Comparison of ENCODE assay signal across 8 cellular contexts in genomic region chr9:134443169-134444039, GRCh38.
A peak's percentile ranks its signal among the peaks of the same experiment; 100 is the strongest.
DNase-seq lines count a peak whose midpoint lies in the region; ATAC-seq and TF ChIP-seq lines count a peak whose summit lies in the region.

No MANE protein-coding gene starts in this region.

- TF ChIP-seq CTCF in LNCaP clone FGC (IDR thresholded peaks at IDR 0.05; ENCODE audit: control insufficient read depth, extremely low read depth, insufficient read depth) = peak; percentile 98
- peak; percentile 92 for TF ChIP-seq CTCF in fibroblast of villous mesenchyme (IDR thresholded peaks at IDR 0.05; ENCODE audit: insufficient read depth, low read depth, low read length)

- H3K27ac ChIP-seq in substantia nigra (ENCODE audit: low read depth, low read length, poor library complexity, severe bottlenecking) = no peak overlapping the region

- no peak overlapping the region for H3K4me3 ChIP-seq in LNCaP clone FGC (ENCODE audit: low read depth, low read length)
- no peak overlapping the region for H3K4me3 ChIP-seq in fibroblast of villous mesenchyme (ENCODE audit: low read depth, low read length)

- ATAC-seq in GM21526 (IDR thresholded peaks at IDR 0.05; ENCODE audit: low FRiP score, unreplicated experiment) = peak; percentile 76

- DNase-seq in COR-L47 (lab: John Stamatoyannopoulos, UW) = peak; percentile 84
- DNase-seq in LNCaP clone FGC (ENCODE audit: low read depth) = peak; percentile 62
- DNase-seq in SIG-M5 treated with dmso at 0.1 percent for 504 hours (lab: John Stamatoyannopoulos, UW; ENCODE audit: unreplicated experiment) = peak; percentile 89
- peak; percentile 94 for DNase-seq in activated effector memory CD4-positive, alpha-beta T cell treated with anti-CD3 and anti-CD28 coated beads, Interleukin-2, amount 50 U/mL, for 16 hours
- DNase-seq in fibroblast of villous mesenchyme (ENCODE audit: low read depth) = peak; percentile 92
- DNase-seq in nucleus accumbens (lab: John Stamatoyannopoulos, UW) = peak in 54 of 56 donors; percentile 22 to 89 (median 70)
- DNase-seq in substantia nigra (lab: John Stamatoyannopoulos, UW) = peak in 48 of 49 donors; percentile 33 to 89 (median 76)
